8 cellular contexts compared by ENCODE assay signal in the genomic region with DNA sequence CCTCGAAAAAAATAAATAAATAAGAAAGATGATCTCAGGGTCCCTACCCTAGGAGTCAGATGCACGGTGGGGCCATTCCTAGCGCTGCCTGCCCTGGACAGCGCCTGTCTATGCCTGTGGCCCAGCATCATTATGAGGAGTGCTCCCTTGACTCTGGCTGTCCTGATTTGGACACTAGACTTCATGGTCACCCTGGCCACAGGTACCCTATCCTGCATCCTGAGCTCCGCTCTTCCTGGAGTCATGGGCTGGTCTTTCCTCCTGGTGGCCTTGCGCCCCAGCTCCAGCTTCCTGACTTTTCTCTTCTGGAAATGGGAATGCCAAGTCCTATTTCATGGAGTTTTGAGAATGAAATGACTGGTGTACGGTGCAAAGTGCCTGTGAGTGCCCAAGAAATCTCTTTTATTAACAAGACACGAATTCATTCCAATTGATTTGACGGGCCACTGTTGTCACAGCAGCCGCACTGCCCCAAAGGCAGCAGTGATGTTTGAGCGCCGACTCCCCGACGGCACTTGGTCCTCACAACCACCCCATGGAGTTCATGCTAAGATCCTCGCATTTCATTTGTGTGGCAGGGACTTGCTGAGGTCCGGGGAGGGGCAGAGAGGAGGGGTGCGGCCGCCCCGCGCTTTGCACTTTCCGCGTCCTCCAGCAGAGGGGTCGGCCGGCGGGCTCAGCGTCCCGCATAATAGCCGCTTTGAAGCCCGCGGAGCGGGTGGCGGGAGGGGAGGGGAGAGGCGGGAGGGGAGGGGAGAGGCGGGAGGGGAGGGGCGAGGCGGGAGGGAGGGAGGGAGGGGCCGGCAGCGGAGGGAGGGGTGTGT. TPM values are rescaled to one million over a fixed set of nuclear protein-coding genes. Genes with fewer than 3 reads are reported as not detected.
DNase-seq lines count a peak whose midpoint lies in the region; ATAC-seq and TF ChIP-seq lines count a peak whose summit lies in the region.

No MANE protein-coding gene starts in this region.

- H3K4me3 ChIP-seq in cardiac muscle cell (peak overlapping the region; percentile 57), tibial nerve (peak overlapping the region; percentile 44 to 65 (median 56))

- POLR2A ChIA-PET in T-cell (lab: Charles Lee), result no interaction called here

- H3K27me3 Mint-ChIP-seq in T-cell, result peaks cover 20 to 53% of the 10 kb centered on the region in 2 donors
- H3K27me3 Mint-ChIP-seq in effector memory CD8-positive, alpha-beta T cell, result peaks cover 33 to 69% of the 10 kb centered on the region in 2 donors
- H3K27me3 Mint-ChIP-seq in naive B cell, result peaks cover 17 to 55% (median 39%) of the 10 kb centered on the region in 3 donors

- intact Hi-C loops in Right ventricle myocardium superior (cut with DNase I), result no loop called here

- no peaks in the 10 kb centered on the region for H3K9me3 ChIP-seq in cardiac muscle cell (ENCODE audit: low read depth)
- H3K9me3 ChIP-seq in tibial nerve, result no peaks in the 10 kb centered on the region

- H3K36me3 ChIP-seq in cardiac muscle cell (no peaks in the 10 kb centered on the region), tibial nerve (no peaks in the 10 kb centered on the region)

- H3K36me3 Mint-ChIP-seq in T-cell (no peaks in the 10 kb centered on the region), naive B cell (no peaks in the 10 kb centered on the region)
- no peaks in the 10 kb centered on the region for H3K36me3 Mint-ChIP-seq in effector memory CD8-positive, alpha-beta T cell (ENCODE audit: insufficient read depth)

- H3K27ac Mint-ChIP-seq in T-cell, result peak overlapping the region in 1 of 2 donors; percentile 40
- H3K27ac Mint-ChIP-seq in effector memory CD8-positive, alpha-beta T cell, result no peak overlapping the region
- peak overlapping the region in 1 of 6 donors; percentile 64 for H3K27ac Mint-ChIP-seq in naive B cell

- peak; percentile 19 to 76 for DNase-seq in cardiac muscle cell (ENCODE audit: low read depth in 1 of 2, low spot score in 1 of 2)
- DNase-seq in Right ventricle myocardium superior, result no peak
- DNase-seq in T-cell, result peak in 4 of 34 experiments; percentile 5 to 17 (median 8)
- no peak for DNase-seq in effector memory CD8-positive, alpha-beta T cell
- no peak for DNase-seq in naive B cell
- DNase-seq in tibial nerve (ENCODE audit: low spot score in 2 of 2), result no peak
- DNase-seq in SIG-M5 (lab: John Stamatoyannopoulos, UW), result no peak
- DNase-seq in SHP77 treated with DMSO at 0.1 percent for 48 hours (lab: John Stamatoyannopoulos, UW), result no peak

- no peaks in the 10 kb centered on the region for H3K9me3 Mint-ChIP-seq in T-cell
- no peaks in the 10 kb centered on the region for H3K9me3 Mint-ChIP-seq in effector memory CD8-positive, alpha-beta T cell
- peaks cover 0 to 2% (median 0%) of the 10 kb centered on the region in 7 donors for H3K9me3 Mint-ChIP-seq in naive B cell

- TF ChIP-seq CTCF in cardiac muscle cell (IDR thresholded peaks at IDR 0.05; ENCODE audit: low read depth, low read length) (no peak), tibial nerve (IDR thresholded peaks at IDR 0.05) (peak in 1 of 5 experiments; percentile 16)

- H3K4me1 ChIP-seq in cardiac muscle cell (ENCODE audit: low read depth) (peaks cover 3% of the 10 kb centered on the region), tibial nerve (peaks cover 0 to 49% (median 4%) of the 10 kb centered on the region in 4 donors)

- H3K27ac ChIP-seq in cardiac muscle cell (no peak overlapping the region), tibial nerve (peak overlapping the region in 3 of 4 donors; percentile 14 to 93 (median 77))

- TF ChIP-seq POLR2A in tibial nerve (IDR thresholded peaks at IDR 0.05), result no peak

- TF ChIP-seq EP300 in tibial nerve (IDR thresholded peaks at IDR 0.05), result no peak

- CTCF ChIA-PET in T-cell (lab: Charles Lee), result interaction anchor here in 1 of 2 donors (0.6 kb wide), 1 partner anchor 18 kb away, joined by 9 read pairs; no protein-coding TSS in a partner anchor

- no peak for ATAC-seq in Right ventricle myocardium superior (ENCODE audit: poor library complexity)
- ATAC-seq in T-cell (replicated peaks in 1 of 4), result peak in 3 of 4 experiments; percentile 29 to 44 (median 34)
- ATAC-seq in effector memory CD8-positive, alpha-beta T cell (replicated peaks), result peak; percentile 27
- ATAC-seq in naive B cell (ENCODE audit: low read depth in 2 of 2), result peak; percentile 38 to 47

- H3K4me3 Mint-ChIP-seq in T-cell (peak overlapping the region; percentile 63 to 69 (median 67)), naive B cell (peak overlapping the region; percentile 29 to 82 (median 68))
- peak overlapping the region; percentile 56 to 62 for H3K4me3 Mint-ChIP-seq in effector memory CD8-positive, alpha-beta T cell

- WGBS in tibial nerve, 2 donors, result 24 to 35% methylated on average over 15 to 23 of the region's 38 CpGs

- peaks cover 9 to 13% (median 10%) of the 10 kb centered on the region in 3 donors for H3K4me1 Mint-ChIP-seq in T-cell
- peaks cover 4 to 7% of the 10 kb centered on the region in 2 donors for H3K4me1 Mint-ChIP-seq in effector memory CD8-positive, alpha-beta T cell (ENCODE audit: low read depth in 2 of 2)
- peaks cover 8 to 9% (median 9%) of the 10 kb centered on the region in 3 donors for H3K4me1 Mint-ChIP-seq in naive B cell

- H3K27me3 ChIP-seq in cardiac muscle cell, result no peaks in the 10 kb centered on the region
- peaks cover 0 to 34% of the 10 kb centered on the region in 2 donors for H3K27me3 ChIP-seq in tibial nerve

RNA-seq across cellular contexts. Expression of a gene that starts 0.5 kb away (rescaled TPM):
- 14.2 and 14.3 TPM in 2 replicates for total RNA-seq in cardiac muscle cell
- polyA plus RNA-seq in cardiac muscle cell, result 18.8 and 25.9 TPM in 2 replicates
- total RNA-seq in Right ventricle myocardium superior, result 22.8 TPM
- under 1 TPM in 3 of 5 donors, not detected in 2; 0.37 to 0.67 (median 0.51) TPM for total RNA-seq in T-cell
- not detected for polyA plus RNA-seq in naive B cell (ENCODE audit: low read depth in 6 of 6)
- 10 to 100 TPM; 42.9 to 55.9 (median 50.0) TPM for total RNA-seq in tibial nerve

RNA-seq across cellular contexts. Expression of a gene that starts 29.5 kb away (rescaled TPM):
- total RNA-seq in cardiac muscle cell (18.7 and 29.0 TPM in 2 replicates), Right ventricle myocardium superior (22.4 TPM), T-cell (100 to 1,000 TPM in 1 of 5 donors, 10 to 100 TPM in 4; 66.7 to 106 (median 68.5) TPM), tibial nerve (10 to 100 TPM; 39.8 to 94.2 (median 70.2) TPM)
- polyA plus RNA-seq in cardiac muscle cell (14.7 and 15.9 TPM in 2 replicates), naive B cell (ENCODE audit: low read depth in 6 of 6) (10 to 100 TPM in 5 of 6 donors, 1 to 10 TPM in 1; 8.8 to 27.6 (median 18.3) TPM)

Comparison
In these comparisons a context has a peak if more than half of its experiments do, and no peak if none do; other contexts are left out.
1. DNase-seq: peak in cardiac muscle cell (2 of 2); none in Right ventricle myocardium superior (single experiment), effector memory CD8-positive, alpha-beta T cell (0 of 3), naive B cell (single experiment), tibial nerve (0 of 2), SIG-M5 (single experiment) and SHP77 treated with DMSO at 0.1 percent for 48 hours (single experiment).
2. Peak in every context shown above with its lines, with median percentiles within 50 percentile points of each other: H3K4me3 Mint-ChIP-seq.